9 cellular contexts compared by ENCODE assay signal in genomic region chrX:131729295-131729694, GRCh38.
DNase-seq lines count a peak whose midpoint lies in the region; ATAC-seq, FAIRE-seq and TF ChIP-seq lines count a peak whose summit lies in the region.
"Had no signal": no experiment of that assay in that cellular context is flagged by ENCODE, and none has a peak within 500 bp of the region (broad histone marks: within the 10 kb centered on the region; RNA-seq: fewer than 3 reads in every experiment).

No MANE protein-coding gene starts in this region.

- no peaks in the 10 kb centered on the region for H3K27me3 Mint-ChIP-seq in stimulated activated naive CD8-positive, alpha-beta T cell treated with anti-CD3 and anti-CD28 coated beads, Interleukin-15, amount 100 ng/mL, for 72 hours

- DNase-seq in bronchial epithelial cell (ENCODE audit: low read depth), result no peak
- DNase-seq in sciatic nerve (ENCODE audit: low spot score), result peak; percentile 92
- DNase-seq in stimulated activated naive CD8-positive, alpha-beta T cell treated with anti-CD3 and anti-CD28 coated beads, Interleukin-15, amount 100 ng/mL, for 72 hours, result no peak
- no peak for DNase-seq in activated CD4-positive, alpha-beta T cell treated with anti-CD3 and anti-CD28 coated beads, Interleukin-2, amount 50 U/mL, for 4 hours
- DNase-seq: lower lobe of right lung had no signal

- peak; percentile 83 for FAIRE-seq in bronchial epithelial cell (lab: Jason Lieb, UNC)

- no peaks in the 10 kb centered on the region for H3K4me1 Mint-ChIP-seq in stimulated activated naive CD8-positive, alpha-beta T cell treated with anti-CD3 and anti-CD28 coated beads, Interleukin-15, amount 100 ng/mL, for 72 hours

- H3K36me3 ChIP-seq in bronchial epithelial cell (ENCODE audit: control insufficient read depth, insufficient read depth, low read length), result no peaks in the 10 kb centered on the region
- H3K36me3 ChIP-seq: lower lobe of right lung had no signal

- no peaks in the 10 kb centered on the region for H3K27me3 ChIP-seq in bronchial epithelial cell (ENCODE audit: control insufficient read depth, insufficient read depth, low read length)

- H3K9me3 Mint-ChIP-seq in stimulated activated naive CD8-positive, alpha-beta T cell treated with anti-CD3 and anti-CD28 coated beads, Interleukin-15, amount 100 ng/mL, for 72 hours, result peaks cover 4 to 7% of the 10 kb centered on the region in 2 donors

- no peak overlapping the region for H3K27ac Mint-ChIP-seq in stimulated activated naive CD8-positive, alpha-beta T cell treated with anti-CD3 and anti-CD28 coated beads, Interleukin-15, amount 100 ng/mL, for 72 hours

- no peak overlapping the region for H3K4me3 Mint-ChIP-seq in stimulated activated naive CD8-positive, alpha-beta T cell treated with anti-CD3 and anti-CD28 coated beads, Interleukin-15, amount 100 ng/mL, for 72 hours

- H3K4me3 ChIP-seq in bronchial epithelial cell (ENCODE audit: low read depth, low read length), result no peak overlapping the region
- H3K4me3 ChIP-seq: lower lobe of right lung had no signal

- TF ChIP-seq CTCF in bronchial epithelial cell (IDR thresholded peaks at IDR 0.05; ENCODE audit: insufficient read depth, low read length, severe bottlenecking), result no peak

- intact Hi-C loops in sciatic nerve (cut with DNase I), result no loop called here

- peak; percentile 56 for ATAC-seq in GM18508 (IDR thresholded peaks at IDR 0.05; ENCODE audit: insufficient read depth, unreplicated experiment)
- ATAC-seq in HG03378 (IDR thresholded peaks at IDR 0.05; ENCODE audit: unreplicated experiment), result peak; percentile 53
- peak; percentile 94 for ATAC-seq in sciatic nerve
- no peak for ATAC-seq in HG02610 (IDR thresholded peaks at IDR 0.05; ENCODE audit: unreplicated experiment)
- ATAC-seq in HG03469 (IDR thresholded peaks at IDR 0.05; ENCODE audit: unreplicated experiment), result no peak
- no peak for ATAC-seq in stimulated activated naive CD8-positive, alpha-beta T cell treated with anti-CD3 and anti-CD28 coated beads, Interleukin-15, amount 100 ng/mL, for 72 hours

Comparison
In these comparisons a context has a peak if more than half of its experiments do, and no peak if none do; other contexts are left out.
1. ATAC-seq: peak in GM18508 (single experiment), HG03378 (single experiment) and sciatic nerve (single experiment); none in HG02610 (single experiment), HG03469 (single experiment) and stimulated activated naive CD8-positive, alpha-beta T cell treated with anti-CD3 and anti-CD28 coated beads, Interleukin-15, amount 100 ng/mL, for 72 hours (single experiment).